15 cellular contexts compared by ENCODE assay signal in the genomic region with DNA sequence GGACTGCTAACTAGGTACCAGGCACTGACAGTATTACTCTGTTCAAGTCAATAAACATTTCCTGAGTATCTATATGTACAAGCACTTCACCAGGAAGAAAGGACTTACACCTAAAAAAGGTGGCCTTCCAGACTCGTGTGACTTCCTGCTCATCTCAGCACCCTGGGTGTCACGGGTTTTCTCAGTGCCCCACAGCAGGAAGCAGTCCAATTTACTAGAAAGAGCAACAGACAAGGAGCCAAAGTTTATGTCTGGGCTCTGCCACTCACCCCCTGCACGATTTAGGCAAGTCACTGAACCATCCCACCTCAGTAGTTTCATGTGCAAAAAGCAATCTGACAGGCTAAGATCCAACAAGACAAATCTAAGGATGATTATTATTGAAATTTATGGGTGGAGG.
A peak's percentile ranks its signal among the peaks of the same experiment; 100 is the strongest.
DNase-seq lines count a peak whose midpoint lies in the region; TF ChIP-seq lines count a peak whose summit lies in the region.
"Had no signal": no experiment of that assay in that cellular context is flagged by ENCODE, and none has a peak within 500 bp of the region (broad histone marks: within the 10 kb centered on the region; RNA-seq: fewer than 3 reads in every experiment).

No MANE protein-coding gene starts in this region.

- no peaks in the 10 kb centered on the region for H3F3A ChIP-seq in GM23248 (ENCODE audit: insufficient read depth)

- H3K9me2 ChIP-seq in GM23248 (ENCODE audit: insufficient read depth): no peaks in the 10 kb centered on the region

- H2AFZ ChIP-seq in GM23248 (0 out of 2 replicates have a peak overlapping the region, but pooled peaks have one; percentile 23), osteoblast (ENCODE audit: low read length) (no peak overlapping the region)

- no peak overlapping the region for H3K9ac ChIP-seq in GM23248

- H4K20me1 ChIP-seq in GM23248 (ENCODE audit: insufficient read depth) (no peaks in the 10 kb centered on the region), osteoblast (ENCODE audit: insufficient read depth, low read length) (no peaks in the 10 kb centered on the region)

- no peak for TF ChIP-seq CTCF in osteoblast (IDR thresholded peaks at IDR 0.05; ENCODE audit: extremely low read depth, low read depth, low read length)

- no peaks in the 10 kb centered on the region for H3K27me3 ChIP-seq in GM23248 (replicated peaks; ENCODE audit: insufficient read depth)
- H3K27me3 ChIP-seq in osteoblast (ENCODE audit: insufficient read depth, low read length): no peaks in the 10 kb centered on the region

- 21% methylated on average over 3 of the region's 3 CpGs for WGBS in GM23248 (ENCODE audit: low coverage in 1 of 2, low lambda C conversion rate in 2 of 2, missing lambda C conversion rate in 2 of 2), 2 experiments

- H3K9me3 ChIP-seq in GM23248 (ENCODE audit: low read depth): no peaks in the 10 kb centered on the region
- H3K9me3 ChIP-seq in osteoblast (ENCODE audit: low read depth, low read length): no peaks in the 10 kb centered on the region
- H3K9me3 ChIP-seq: A549, Caco-2, HAP-1 had no signal

- peaks cover 19% of the 10 kb centered on the region for H3K4me1 ChIP-seq in GM23248 (ENCODE audit: insufficient read depth)
- no peaks in the 10 kb centered on the region for H3K4me1 ChIP-seq in osteoblast (ENCODE audit: insufficient read depth, low read length)
- H3K4me1 ChIP-seq: A549, Caco-2 had no signal

- H3K79me2 ChIP-seq in GM23248 (ENCODE audit: insufficient read depth): no peaks in the 10 kb centered on the region
- H3K79me2 ChIP-seq in osteoblast (ENCODE audit: insufficient read depth, low read length): no peaks in the 10 kb centered on the region

- H3K36me3 ChIP-seq in GM23248 (ENCODE audit: low read depth): no peaks in the 10 kb centered on the region
- no peaks in the 10 kb centered on the region for H3K36me3 ChIP-seq in osteoblast (ENCODE audit: insufficient read depth, low read length)
- H3K36me3 ChIP-seq: HAP-1 had no signal

- H3K4me2 ChIP-seq in GM23248 (ENCODE audit: unreplicated experiment): no peak overlapping the region
- no peak overlapping the region for H3K4me2 ChIP-seq in osteoblast (ENCODE audit: insufficient read depth, low read length)
- H3K4me2 ChIP-seq: A549 had no signal

- H3K4me3 ChIP-seq in GM23248 (no peak overlapping the region), osteoblast (ENCODE audit: insufficient read depth, low read length) (no peak overlapping the region)
- H3K4me3 ChIP-seq: A549, GM12878, HAP-1 had no signal

- H3K27ac ChIP-seq in GM23248: no peak overlapping the region
- no peak overlapping the region for H3K27ac ChIP-seq in osteoblast (ENCODE audit: low read depth, low read length)
- H3K27ac ChIP-seq in substantia nigra (ENCODE audit: low read depth, low read length, poor library complexity, severe bottlenecking): no peak overlapping the region
- H3K27ac ChIP-seq: A549, C4-2B had no signal

- DNase-seq in GM23248 (no peak), NCI-H69 (lab: John Stamatoyannopoulos, UW) (peak; percentile 7), osteoblast (ENCODE audit: insufficient read length, low spot score, missing footprints) (peak; percentile 68), substantia nigra (lab: John Stamatoyannopoulos, UW) (no peak), iPS-NIHi11 (ENCODE audit: low spot score) (no peak), NCI-H2081 treated with DMSO at 0.1 percent for 48 hours (lab: John Stamatoyannopoulos, UW) (no peak)
- DNase-seq: AML-193; Caco-2; CD4-positive, alpha-beta T cell; DMS79 treated with DMSO at 0.1 percent for 48 hours; GF-D8 had no signal

- in situ Hi-C loops in GM23248 (cut with MboI): no loop called here

Comparison
In these comparisons a context has a peak if more than half of its experiments do, and no peak if none do; other contexts are left out.
1. DNase-seq: peak in NCI-H69 (single experiment) and osteoblast (single experiment); none in GM23248 (single experiment), substantia nigra (0 of 49), iPS-NIHi11 (single experiment) and NCI-H2081 treated with DMSO at 0.1 percent for 48 hours (single experiment).